In genomic region chr21:33947451-33948095, GRCh38 we compare ENCODE assay signal across 8 cellular contexts. TPM values are rescaled to one million over a fixed set of nuclear protein-coding genes. Genes with fewer than 3 reads are reported as not detected.
DNase-seq lines count a peak whose midpoint lies in the region; ATAC-seq and TF ChIP-seq lines count a peak whose summit lies in the region.

No MANE protein-coding gene starts in this region.

- in situ Hi-C loops in gastrocnemius medialis (cut with MboI; ENCODE audit: low sequenced_read_pairs in 4 of 4) = loop anchor here in 1 of 4 donors (25.0 kb wide), 1 partner anchor 115 kb away; the partner anchor contains the start of genes MRPS6 and SLC5A3

- H3K4me3 ChIP-seq in H7 (ENCODE audit: insufficient read depth, low read depth, low read length) (peak overlapping the region; percentile 16), LNCaP clone FGC (ENCODE audit: low read depth, low read length) (no peak overlapping the region), gastrocnemius medialis (peak overlapping the region in 3 of 4 donors; percentile 27 to 37 (median 30))

- no peak for TF ChIP-seq CTCF in LNCaP clone FGC (IDR thresholded peaks at IDR 0.05; ENCODE audit: control insufficient read depth, extremely low read depth, insufficient read depth)
- peak in 1 of 5 experiments; percentile 21 for TF ChIP-seq CTCF in gastrocnemius medialis (IDR thresholded peaks at IDR 0.05 in 4 of 5, conservative IDR thresholded peaks at IDR 0.05 in 1 of 5)

- ATAC-seq in T-helper 17 cell (peak; percentile 75), gastrocnemius medialis (peak; percentile 96 to 97)

- H3K27me3 Mint-ChIP-seq in T-helper 17 cell = no peaks in the 10 kb centered on the region

- intact Hi-C loops in gastrocnemius medialis (cut with DNase I; ENCODE audit: low total_unique reads) = loop anchor here (10.0 kb wide), 1 partner anchor 127 kb away; the partner anchor contains the start of genes MRPS6 and SLC5A3

- peak overlapping the region; percentile 88 for H3K4me3 Mint-ChIP-seq in T-helper 17 cell

- TF ChIP-seq POLR2A in gastrocnemius medialis (IDR thresholded peaks at IDR 0.05) = no peak

- H3K27ac Mint-ChIP-seq in T-helper 17 cell = peak overlapping the region; percentile 98

- H3K27me3 ChIP-seq in H7 (ENCODE audit: control insufficient read depth, insufficient read depth, low read length) = no peaks in the 10 kb centered on the region
- H3K27me3 ChIP-seq in gastrocnemius medialis = no peaks in the 10 kb centered on the region

- H3K27ac ChIP-seq in gastrocnemius medialis = peak overlapping the region; percentile 32 to 81 (median 76)

- no peaks in the 10 kb centered on the region for H3K36me3 Mint-ChIP-seq in T-helper 17 cell (ENCODE audit: low read depth)

- H3K4me1 ChIP-seq in gastrocnemius medialis = peaks cover 16 to 34% of the 10 kb centered on the region in 2 donors

- H3K9me3 ChIP-seq in T-helper 17 cell (ENCODE audit: control insufficient read depth, low read length, poor library complexity, severe bottlenecking) = no peaks in the 10 kb centered on the region
- H3K9me3 ChIP-seq in gastrocnemius medialis = no peaks in the 10 kb centered on the region

- no peaks in the 10 kb centered on the region; the same call in 1 of the 2 replicates for H3K36me3 ChIP-seq in H7 (replicated peaks; ENCODE audit: control insufficient read depth, insufficient read depth, low read length)
- H3K36me3 ChIP-seq in gastrocnemius medialis = no peaks in the 10 kb centered on the region

- peaks cover 62% of the 10 kb centered on the region for H3K4me1 Mint-ChIP-seq in T-helper 17 cell

- DNase-seq in EL (peak; percentile 97), H7 (peak; percentile 67), LNCaP clone FGC (ENCODE audit: low read depth) (peak; percentile 77), T-helper 17 cell (peak; percentile 61 to 85 (median 67)), anterior cingulate cortex (lab: John Stamatoyannopoulos, UW) (peak in 48 of 58 donors; percentile 34 to 90 (median 72)), hepatic stellate cell (ENCODE audit: low spot score) (peak; percentile 88), gastrocnemius medialis (peak; percentile 84), NCI-H2081 (lab: John Stamatoyannopoulos, UW) (no peak)

RNA-seq across cellular contexts. Expression of gene ATP5PO, which starts 32.0 kb away (rescaled TPM):
- 229 and 244 TPM in 2 replicates for total RNA-seq in H7 (2014; rRNA removed; shearing (Covaris generic))
- total RNA-seq in T-helper 17 cell (100 to 1,000 TPM; 113 to 116 TPM), gastrocnemius medialis (100 to 1,000 TPM; 261 to 560 (median 356) TPM)

Comparison
In these comparisons a context has a peak if more than half of its experiments do, and no peak if none do; other contexts are left out.
1. DNase-seq: peak in EL (single experiment), H7 (single experiment), LNCaP clone FGC (single experiment), T-helper 17 cell (3 of 3), anterior cingulate cortex (48 of 58), hepatic stellate cell (single experiment) and gastrocnemius medialis (2 of 2); none in NCI-H2081 (0 of 2).